8 cellular contexts compared by ENCODE assay signal in genomic region chr3:47324278-47324865, GRCh38. TPM values are rescaled to one million over a fixed set of nuclear protein-coding genes. Genes with fewer than 3 reads are reported as not detected.
DNase-seq lines count a peak whose midpoint lies in the region; ATAC-seq and TF ChIP-seq lines count a peak whose summit lies in the region.

No MANE protein-coding gene starts in this region.

- peak; percentile 6 to 58 (median 32) for DNase-seq in CD8-positive, alpha-beta T cell
- DNase-seq in HFFc6 = peak; percentile 82
- peak; percentile 90 for DNase-seq in PC-3
- DNase-seq in activated T-helper 1 cell treated with anti-CD3 and anti-CD28 coated beads, Interleukin-12 subunit alpha, Interleukin-12 subunit beta, Interleukin-2, Interleukin-4 antibody, amounts not matched to agents 30 ng/mL and 10 ng/mL and 1 ng/mL, durations not matched to agents 14 hours and 24 hours and 36 hours (ENCODE audit: low spot score) = peak; percentile 23
- peak; percentile 88 for DNase-seq in fibroblast of villous mesenchyme (ENCODE audit: low read depth)
- peak in 1 of 2 donors; percentile 42 for DNase-seq in upper lobe of left lung
- no peak for DNase-seq in cortex of kidney (lab: John Stamatoyannopoulos, UW)

- H3K4me3 ChIP-seq in CD8-positive, alpha-beta T cell (ENCODE audit: low read depth, low read length) = no peak overlapping the region
- no peak overlapping the region for H3K4me3 ChIP-seq in PC-3 (ENCODE audit: low read length)
- no peak overlapping the region for H3K4me3 ChIP-seq in fibroblast of villous mesenchyme (ENCODE audit: low read depth, low read length)
- no peak overlapping the region for H3K4me3 ChIP-seq in neutrophil (ENCODE audit: low read depth in 1 of 2, low read length in 1 of 2)
- no peak overlapping the region for H3K4me3 ChIP-seq in upper lobe of left lung

- no peak overlapping the region for H3K27ac Mint-ChIP-seq in CD8-positive, alpha-beta T cell
- no peak overlapping the region for H3K27ac Mint-ChIP-seq in HFFc6
- H3K27ac Mint-ChIP-seq in activated T-helper 1 cell treated with anti-CD3 and anti-CD28 coated beads, Interleukin-12 subunit alpha, Interleukin-12 subunit beta, Interleukin-2, Interleukin-4 antibody, amounts not matched to agents 30 ng/mL and 10 ng/mL and 1 ng/mL, durations not matched to agents 14 hours and 24 hours and 36 hours = no peak overlapping the region

- no peaks in the 10 kb centered on the region for H3K27me3 ChIP-seq in CD8-positive, alpha-beta T cell (ENCODE audit: insufficient read depth, low read length)
- H3K27me3 ChIP-seq in PC-3 (ENCODE audit: low read length) = no peaks in the 10 kb centered on the region
- H3K27me3 ChIP-seq in neutrophil = no peaks in the 10 kb centered on the region
- H3K27me3 ChIP-seq in upper lobe of left lung = no peaks in the 10 kb centered on the region

- H3K9me3 Mint-ChIP-seq in CD8-positive, alpha-beta T cell = no peaks in the 10 kb centered on the region
- H3K9me3 Mint-ChIP-seq in HFFc6 = no peaks in the 10 kb centered on the region
- H3K9me3 Mint-ChIP-seq in activated T-helper 1 cell treated with anti-CD3 and anti-CD28 coated beads, Interleukin-12 subunit alpha, Interleukin-12 subunit beta, Interleukin-2, Interleukin-4 antibody, amounts not matched to agents 30 ng/mL and 10 ng/mL and 1 ng/mL, durations not matched to agents 14 hours and 24 hours and 36 hours = no peaks in the 10 kb centered on the region

- TF ChIP-seq POLR2A in upper lobe of left lung (IDR thresholded peaks at IDR 0.05) = no peak

- no peaks in the 10 kb centered on the region; the same call in 1 of the 2 replicates for H3K79me2 ChIP-seq in PC-3 (ENCODE audit: low read length)

- H3K27me3 Mint-ChIP-seq in CD8-positive, alpha-beta T cell (ENCODE audit: low read depth) = no peaks in the 10 kb centered on the region
- H3K27me3 Mint-ChIP-seq in HFFc6 (ENCODE audit: insufficient read depth) = no peaks in the 10 kb centered on the region; the same call in 1 of the 2 replicates
- H3K27me3 Mint-ChIP-seq in activated T-helper 1 cell treated with anti-CD3 and anti-CD28 coated beads, Interleukin-12 subunit alpha, Interleukin-12 subunit beta, Interleukin-2, Interleukin-4 antibody, amounts not matched to agents 30 ng/mL and 10 ng/mL and 1 ng/mL, durations not matched to agents 14 hours and 24 hours and 36 hours (ENCODE audit: insufficient read depth) = no peaks in the 10 kb centered on the region

- no peaks in the 10 kb centered on the region for H3K9me2 ChIP-seq in PC-3 (replicated peaks; ENCODE audit: low read length)

- no peaks in the 10 kb centered on the region for H3F3A ChIP-seq in PC-3 (ENCODE audit: low read length, unreplicated experiment)

- peak; percentile 56 for ATAC-seq in CD8-positive, alpha-beta T cell
- peak; percentile 80 for ATAC-seq in PC-3
- peak; percentile 82 to 91 for ATAC-seq in upper lobe of left lung (ENCODE audit: low FRiP score in 2 of 2)

- CTCF ChIA-PET in CD8-positive, alpha-beta T cell (lab: Charles Lee) = interaction anchor here (0.6 to 2.8 kb wide), 21 partner anchors 9 to 631 kb away, joined by 3 to 17 read pairs (median 4); partner anchors contain the start of genes ALS2CL and SETD2
- CTCF ChIA-PET in PC-3 (lab: Charles Lee) = interaction anchor here (0.6 to 1.7 kb wide), 5 partner anchors 42 to 291 kb away, joined by 3 to 11 read pairs (median 3); partner anchors contain the start of genes KIF9 and KLHL18

- no peaks in the 10 kb centered on the region for H4K20me1 ChIP-seq in PC-3 (ENCODE audit: low read length)

- H3K36me3 ChIP-seq in CD8-positive, alpha-beta T cell (ENCODE audit: insufficient read depth, low read length) = peaks cover 29% of the 10 kb centered on the region
- H3K36me3 ChIP-seq in PC-3 (ENCODE audit: low read depth, low read length) (peaks cover 36% of the 10 kb centered on the region), neutrophil (peaks cover 84% of the 10 kb centered on the region), upper lobe of left lung (peaks cover 5 to 78% (median 45%) of the 10 kb centered on the region in 4 donors)

- peak overlapping the region; percentile 66; the same call in 1 of the 2 replicates for H3K4me2 ChIP-seq in PC-3 (ENCODE audit: low read length)

- H3K4me1 Mint-ChIP-seq in CD8-positive, alpha-beta T cell (ENCODE audit: low read depth) = no peaks in the 10 kb centered on the region
- peaks cover 19% of the 10 kb centered on the region for H3K4me1 Mint-ChIP-seq in HFFc6 (ENCODE audit: low read depth)
- no peaks in the 10 kb centered on the region for H3K4me1 Mint-ChIP-seq in activated T-helper 1 cell treated with anti-CD3 and anti-CD28 coated beads, Interleukin-12 subunit alpha, Interleukin-12 subunit beta, Interleukin-2, Interleukin-4 antibody, amounts not matched to agents 30 ng/mL and 10 ng/mL and 1 ng/mL, durations not matched to agents 14 hours and 24 hours and 36 hours (ENCODE audit: low read depth)

- H3K9ac ChIP-seq in PC-3 (ENCODE audit: low read length) = no peak overlapping the region

- BruUV-seq in PC-3 (replicated peaks; lab: Mats Ljungman, UMichigan) = no TSS peak

- 0 to 6% methylated on average over 2 of the region's 2 CpGs for WGBS in upper lobe of left lung, 2 donors

- intact Hi-C loops in CD8-positive, alpha-beta T cell (cut with DNase I, micrococcal nuclease) = loop anchor here (1.0 to 10.0 kb wide), 10 partner anchors 74 to 620 kb away; partner anchors contain the start of gene SETD2 (in 2 of the 2)
- intact Hi-C loops in PC-3 (cut with micrococcal nuclease) = loop anchor here (1.0 to 10.0 kb wide), 3 partner anchors 43 to 160 kb away; partner anchors contain the start of gene SETD2
- intact Hi-C loops in activated T-helper 1 cell treated with anti-CD3 and anti-CD28 coated beads, Interleukin-12 subunit alpha, Interleukin-12 subunit beta, Interleukin-2, Interleukin-4 antibody, amounts not matched to agents 30 ng/mL and 10 ng/mL and 1 ng/mL, durations not matched to agents 14 hours and 24 hours and 36 hours (cut with micrococcal nuclease) = loop anchor here (1.0 to 10.0 kb wide), 6 partner anchors 42 to 620 kb away; partner anchors contain the start of genes KIF9, KLHL18 and SETD2

- POLR2A ChIA-PET in CD8-positive, alpha-beta T cell (lab: Charles Lee) = interaction anchor here (0.5 to 0.9 kb wide), 3 partner anchors 206 to 232 kb away, joined by 3 to 4 read pairs (median 3); no protein-coding TSS in a partner anchor
- POLR2A ChIA-PET in PC-3 (lab: Charles Lee; ENCODE audit: unreplicated experiment) = no interaction called here

- H2AFZ ChIP-seq in PC-3 (ENCODE audit: low read length) = no peak overlapping the region

- H3K4me3 Mint-ChIP-seq in CD8-positive, alpha-beta T cell = no peak overlapping the region
- H3K4me3 Mint-ChIP-seq in HFFc6 = no peak overlapping the region
- H3K4me3 Mint-ChIP-seq in activated T-helper 1 cell treated with anti-CD3 and anti-CD28 coated beads, Interleukin-12 subunit alpha, Interleukin-12 subunit beta, Interleukin-2, Interleukin-4 antibody, amounts not matched to agents 30 ng/mL and 10 ng/mL and 1 ng/mL, durations not matched to agents 14 hours and 24 hours and 36 hours = no peak overlapping the region

- peak; percentile 70 for TF ChIP-seq CTCF in CD8-positive, alpha-beta T cell (IDR thresholded peaks at IDR 0.05)
- TF ChIP-seq CTCF in HFFc6 (IDR thresholded peaks at IDR 0.05) (peak; percentile 84), PC-3 (conservative IDR thresholded peaks at IDR 0.05; ENCODE audit: low read depth, low read length) (peak; percentile 80), fibroblast of villous mesenchyme (IDR thresholded peaks at IDR 0.05; ENCODE audit: insufficient read depth, low read depth, low read length) (peak; percentile 79), neutrophil (IDR thresholded peaks at IDR 0.05) (peak; percentile 51), upper lobe of left lung (IDR thresholded peaks at IDR 0.05) (peak; percentile 39 to 73 (median 61))

- TF ChIP-seq EP300 in upper lobe of left lung (IDR thresholded peaks at IDR 0.05) = no peak

- H3K9me3 ChIP-seq in CD8-positive, alpha-beta T cell (ENCODE audit: low read length) = no peaks in the 10 kb centered on the region
- H3K9me3 ChIP-seq in PC-3 (ENCODE audit: low read length) (no peaks in the 10 kb centered on the region), neutrophil (no peaks in the 10 kb centered on the region), upper lobe of left lung (no peaks in the 10 kb centered on the region)

- peaks cover 83% of the 10 kb centered on the region for H3K36me3 Mint-ChIP-seq in CD8-positive, alpha-beta T cell
- peaks cover 7% of the 10 kb centered on the region for H3K36me3 Mint-ChIP-seq in HFFc6 (ENCODE audit: low read depth)
- H3K36me3 Mint-ChIP-seq in activated T-helper 1 cell treated with anti-CD3 and anti-CD28 coated beads, Interleukin-12 subunit alpha, Interleukin-12 subunit beta, Interleukin-2, Interleukin-4 antibody, amounts not matched to agents 30 ng/mL and 10 ng/mL and 1 ng/mL, durations not matched to agents 14 hours and 24 hours and 36 hours (ENCODE audit: low read depth) = peaks cover 13% of the 10 kb centered on the region

- H3K27ac ChIP-seq in CD8-positive, alpha-beta T cell (ENCODE audit: low read depth, low read length) = no peak overlapping the region
- H3K27ac ChIP-seq in PC-3 (ENCODE audit: low read length) (peak overlapping the region; percentile 63), neutrophil (no peak overlapping the region), upper lobe of left lung (no peak overlapping the region)

- no peaks in the 10 kb centered on the region for H3K4me1 ChIP-seq in CD8-positive, alpha-beta T cell (ENCODE audit: insufficient read depth, low read length)
- H3K4me1 ChIP-seq in PC-3 (ENCODE audit: insufficient read depth, low read length) (peaks cover 14% of the 10 kb centered on the region), neutrophil (ENCODE audit: control insufficient read depth in 1 of 2, insufficient read depth in 1 of 2, low read depth in 1 of 2, low read length in 1 of 2) (no peaks in the 10 kb centered on the region), upper lobe of left lung (no peaks in the 10 kb centered on the region)

RNA-seq across cellular contexts. Expression of gene KLHL18, which starts 41.6 kb away (rescaled TPM):
- 10 to 100 TPM; 61.6 to 62.8 TPM for total RNA-seq in CD8-positive, alpha-beta T cell
- 10 to 100 TPM; 26.6 to 34.5 (median 28.5) TPM for total RNA-seq in HFFc6 (2021; fragmentation: NEBNext Ultra II Directional; extraction: Animal tissue kit (Norgen Biotek cat#: 25700))
- 28.6 and 36.5 TPM in 2 replicates for total RNA-seq in PC-3 (2014; rRNA removed)
- total RNA-seq in activated T-helper 1 cell treated with anti-CD3 and anti-CD28 coated beads, Interleukin-12 subunit alpha, Interleukin-12 subunit beta, Interleukin-2, Interleukin-4 antibody, amounts not matched to agents 30 ng/mL and 10 ng/mL and 1 ng/mL, durations not matched to agents 14 hours and 24 hours and 36 hours = 48.3 and 48.7 TPM in 2 replicates
- 20.3 and 22.9 TPM in 2 replicates for total RNA-seq in fibroblast of villous mesenchyme
- 10 to 100 TPM; 12.6 to 35.5 (median 19.4) TPM for total RNA-seq in upper lobe of left lung

RNA-seq across cellular contexts. Expression of gene KIF9, which starts 41.8 kb away (rescaled TPM):
- total RNA-seq in CD8-positive, alpha-beta T cell = 10 to 100 TPM; 11.7 to 12.2 TPM
- 1 to 10 TPM; 5.0 to 8.6 (median 5.7) TPM for total RNA-seq in HFFc6 (2021; fragmentation: NEBNext Ultra II Directional; extraction: Animal tissue kit (Norgen Biotek cat#: 25700))
- total RNA-seq in PC-3 (2014; rRNA removed) (16.2 and 22.7 TPM in 2 replicates), fibroblast of villous mesenchyme (1.6 and 2.2 TPM in 2 replicates), upper lobe of left lung (10 to 100 TPM in 3 of 6 donors, 1 to 10 TPM in 3; 4.7 to 27.0 (median 11.3) TPM)
- 3.3 and 3.4 TPM in 2 replicates for total RNA-seq in activated T-helper 1 cell treated with anti-CD3 and anti-CD28 coated beads, Interleukin-12 subunit alpha, Interleukin-12 subunit beta, Interleukin-2, Interleukin-4 antibody, amounts not matched to agents 30 ng/mL and 10 ng/mL and 1 ng/mL, durations not matched to agents 14 hours and 24 hours and 36 hours

RNA-seq across cellular contexts. Expression of gene PTPN23, which starts 56.4 kb away (rescaled TPM):
- 10 to 100 TPM; 39.2 to 48.3 TPM for total RNA-seq in CD8-positive, alpha-beta T cell
- 10 to 100 TPM; 43.1 to 50.0 (median 48.6) TPM for total RNA-seq in HFFc6 (2021; fragmentation: NEBNext Ultra II Directional; extraction: Animal tissue kit (Norgen Biotek cat#: 25700))
- total RNA-seq in PC-3 (2014; rRNA removed) (22.3 and 28.7 TPM in 2 replicates), fibroblast of villous mesenchyme (20.7 and 25.4 TPM in 2 replicates), upper lobe of left lung (10 to 100 TPM; 32.7 to 93.3 (median 53.7) TPM)
- 33.7 and 35.1 TPM in 2 replicates for total RNA-seq in activated T-helper 1 cell treated with anti-CD3 and anti-CD28 coated beads, Interleukin-12 subunit alpha, Interleukin-12 subunit beta, Interleukin-2, Interleukin-4 antibody, amounts not matched to agents 30 ng/mL and 10 ng/mL and 1 ng/mL, durations not matched to agents 14 hours and 24 hours and 36 hours
